ENCODE assay signal across 15 cellular contexts in genomic region chr6:23181301-23182110, GRCh38.
A peak's percentile ranks its signal among the peaks of the same experiment; 100 is the strongest.
DNase-seq lines count a peak whose midpoint lies in the region; ATAC-seq and TF ChIP-seq lines count a peak whose summit lies in the region.
"Had no signal": no experiment of that assay in that cellular context is flagged by ENCODE, and none has a peak within 500 bp of the region (broad histone marks: within the 10 kb centered on the region; RNA-seq: fewer than 3 reads in every experiment).

No MANE protein-coding gene starts in this region.

- H3K36me3 Mint-ChIP-seq in glutamatergic neuron (ENCODE audit: unreplicated experiment), result no peaks in the 10 kb centered on the region
- H3K36me3 Mint-ChIP-seq: activated naive CD8-positive, alpha-beta T cell treated with anti-CD3 and anti-CD28 coated beads, Interleukin-2, amount 10 ng/mL, durations not matched to agents 7 days and 5 days had no signal

- H3K27ac Mint-ChIP-seq in glutamatergic neuron (ENCODE audit: unreplicated experiment), result peak overlapping the region; percentile 88
- H3K27ac Mint-ChIP-seq: activated naive CD8-positive, alpha-beta T cell treated with anti-CD3 and anti-CD28 coated beads, Interleukin-2, amount 10 ng/mL, durations not matched to agents 7 days and 5 days; stimulated activated naive CD8-positive, alpha-beta T cell treated with anti-CD3 and anti-CD28 coated beads, Interleukin-15, Interleukin-2, amounts not matched to agents 100 ng/mL and 50 ng/mL, for 24 hours had no signal

- H3K4me3 Mint-ChIP-seq in glutamatergic neuron (ENCODE audit: unreplicated experiment), result no peak overlapping the region
- H3K4me3 Mint-ChIP-seq: activated naive CD8-positive, alpha-beta T cell treated with anti-CD3 and anti-CD28 coated beads, Interleukin-2, amount 10 ng/mL, durations not matched to agents 7 days and 5 days; stimulated activated naive CD8-positive, alpha-beta T cell treated with anti-CD3 and anti-CD28 coated beads, Interleukin-15, Interleukin-2, amounts not matched to agents 100 ng/mL and 50 ng/mL, for 24 hours had no signal

- peaks cover 10% of the 10 kb centered on the region for H3K9me3 Mint-ChIP-seq in glutamatergic neuron (ENCODE audit: unreplicated experiment)
- H3K9me3 Mint-ChIP-seq: activated naive CD8-positive, alpha-beta T cell treated with anti-CD3 and anti-CD28 coated beads, Interleukin-2, amount 10 ng/mL, durations not matched to agents 7 days and 5 days had no signal

- peaks cover 9% of the 10 kb centered on the region for H3K27me3 Mint-ChIP-seq in glutamatergic neuron (ENCODE audit: unreplicated experiment)
- H3K27me3 Mint-ChIP-seq: activated naive CD8-positive, alpha-beta T cell treated with anti-CD3 and anti-CD28 coated beads, Interleukin-2, amount 10 ng/mL, durations not matched to agents 7 days and 5 days; stimulated activated naive CD8-positive, alpha-beta T cell treated with anti-CD3 and anti-CD28 coated beads, Interleukin-15, Interleukin-2, amounts not matched to agents 100 ng/mL and 50 ng/mL, for 24 hours had no signal

- DNase-seq in NCI-H1105 (lab: John Stamatoyannopoulos, UW), result peak; percentile 50
- no peak for DNase-seq in NCI-H1105 treated with DMSO at 0.1 percent for 48 hours (lab: John Stamatoyannopoulos, UW)
- peak; percentile 13 for DNase-seq in Ammon's horn (ENCODE audit: low spot score)
- peak; percentile 38 for DNase-seq in NCI-H446 treated with DMSO at 0.1 percent for 48 hours (lab: John Stamatoyannopoulos, UW)
- DNase-seq in glutamatergic neuron, result peak; percentile 23
- DNase-seq in NCI-H226, result no peak
- DNase-seq in DMS153 treated with DMSO at 0.1 percent for 48 hours (lab: John Stamatoyannopoulos, UW; ENCODE audit: unreplicated experiment), result no peak
- DNase-seq: activated naive CD8-positive, alpha-beta T cell treated with anti-CD3 and anti-CD28 coated beads, Interleukin-2, amount 10 ng/mL, durations not matched to agents 7 days and 5 days; right lobe of liver; T1000; trophoblast cell had no signal

- no peak for ATAC-seq in GM18868 (IDR thresholded peaks at IDR 0.05; ENCODE audit: unreplicated experiment)
- ATAC-seq: foreskin keratinocyte, mucosa of descending colon, right lobe of liver had no signal

- no peak for TF ChIP-seq CTCF in glutamatergic neuron (IDR thresholded peaks at IDR 0.05; ENCODE audit: partially characterized antibody, unreplicated experiment)

- peaks cover 30% of the 10 kb centered on the region for H3K4me1 Mint-ChIP-seq in glutamatergic neuron (ENCODE audit: low read depth, unreplicated experiment)
- H3K4me1 Mint-ChIP-seq: activated naive CD8-positive, alpha-beta T cell treated with anti-CD3 and anti-CD28 coated beads, Interleukin-2, amount 10 ng/mL, durations not matched to agents 7 days and 5 days had no signal

Comparison
In these comparisons a context has a peak if more than half of its experiments do, and no peak if none do; other contexts are left out.
1. DNase-seq: peak in NCI-H1105 (single experiment), Ammon's horn (single experiment), NCI-H446 treated with DMSO at 0.1 percent for 48 hours (single experiment) and glutamatergic neuron (single experiment); none in NCI-H1105 treated with DMSO at 0.1 percent for 48 hours (single experiment), NCI-H226 (single experiment) and DMS153 treated with DMSO at 0.1 percent for 48 hours (single experiment).